Comparison of ENCODE assay signal across 8 cellular contexts in the genomic region with DNA sequence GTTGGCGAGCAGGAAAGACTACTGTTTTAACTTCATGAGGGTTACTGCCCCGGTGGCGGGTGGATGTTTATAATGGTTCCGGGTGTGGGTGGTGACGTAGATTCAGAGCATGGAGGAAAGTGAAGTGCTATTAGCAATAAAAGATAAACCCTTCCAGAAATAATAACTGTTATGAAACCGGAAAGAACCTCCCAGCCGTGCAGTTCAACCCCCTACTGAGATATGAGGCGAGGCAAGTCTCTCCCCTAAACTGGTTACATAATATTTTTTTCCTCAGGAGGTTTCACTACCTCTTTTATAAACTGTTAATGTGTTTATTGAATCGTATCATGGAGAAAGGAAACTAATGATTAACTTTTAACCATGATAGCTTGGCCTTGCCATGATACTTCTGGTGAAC. TPM values are rescaled to one million over a fixed set of nuclear protein-coding genes. Genes with fewer than 3 reads are reported as not detected.
DNase-seq lines count a peak whose midpoint lies in the region; ATAC-seq lines count a peak whose summit lies in the region.

No MANE protein-coding gene starts in this region.

- H3K4me3 Mint-ChIP-seq in activated T-helper 2 cell treated with anti-CD3 and anti-CD28 coated beads, Interferon-gamma antibody, Interleukin-2, Interleukin-4, amounts not matched to agents 10 μg/mL and 5 μg/mL and 100 μg/mL, durations not matched to agents 14 hours and 24 hours and 36 hours (ENCODE audit: low read depth), result no peak overlapping the region

- H3K27ac Mint-ChIP-seq in activated T-helper 2 cell treated with anti-CD3 and anti-CD28 coated beads, Interferon-gamma antibody, Interleukin-2, Interleukin-4, amounts not matched to agents 10 μg/mL and 5 μg/mL and 100 μg/mL, durations not matched to agents 14 hours and 24 hours and 36 hours, result no peak overlapping the region

- in situ Hi-C loops in Caki2 (cut with HindIII; ENCODE audit: low pct_unique_long_range_greater_than_20kb, low sequenced_read_pairs), result no loop called here

- peaks cover 21% of the 10 kb centered on the region for H3K9me3 Mint-ChIP-seq in activated T-helper 2 cell treated with anti-CD3 and anti-CD28 coated beads, Interferon-gamma antibody, Interleukin-2, Interleukin-4, amounts not matched to agents 10 μg/mL and 5 μg/mL and 100 μg/mL, durations not matched to agents 14 hours and 24 hours and 36 hours

- DNase-seq in Caki2 (ENCODE audit: low read depth) (peak; percentile 82), left cardiac atrium (no peak), Kasumi-1 (lab: John Stamatoyannopoulos, UW) (no peak), hippocampal formation (lab: John Stamatoyannopoulos, UW) (no peak), T-helper 9 cell (no peak)
- DNase-seq in activated T-helper 2 cell treated with anti-CD3 and anti-CD28 coated beads, Interferon-gamma antibody, Interleukin-2, Interleukin-4, amounts not matched to agents 10 μg/mL and 5 μg/mL and 100 μg/mL, durations not matched to agents 14 hours and 24 hours and 36 hours (ENCODE audit: low spot score), result no peak

- intact Hi-C loops in left cardiac atrium (cut with DNase I), result no loop called here
- intact Hi-C loops in activated T-helper 2 cell treated with anti-CD3 and anti-CD28 coated beads, Interferon-gamma antibody, Interleukin-2, Interleukin-4, amounts not matched to agents 10 μg/mL and 5 μg/mL and 100 μg/mL, durations not matched to agents 14 hours and 24 hours and 36 hours (cut with micrococcal nuclease), result no loop called here

- no peaks in the 10 kb centered on the region for H3K27me3 Mint-ChIP-seq in activated T-helper 2 cell treated with anti-CD3 and anti-CD28 coated beads, Interferon-gamma antibody, Interleukin-2, Interleukin-4, amounts not matched to agents 10 μg/mL and 5 μg/mL and 100 μg/mL, durations not matched to agents 14 hours and 24 hours and 36 hours (ENCODE audit: low read depth)

- peak; percentile 87 for ATAC-seq in GM21423 (IDR thresholded peaks at IDR 0.05; ENCODE audit: unreplicated experiment)
- ATAC-seq in HG03571 (IDR thresholded peaks at IDR 0.05; ENCODE audit: unreplicated experiment), result peak; percentile 83
- peak; percentile 64 to 72 for ATAC-seq in left cardiac atrium

- H3K4me1 Mint-ChIP-seq in activated T-helper 2 cell treated with anti-CD3 and anti-CD28 coated beads, Interferon-gamma antibody, Interleukin-2, Interleukin-4, amounts not matched to agents 10 μg/mL and 5 μg/mL and 100 μg/mL, durations not matched to agents 14 hours and 24 hours and 36 hours (ENCODE audit: low read depth), result peaks cover 11% of the 10 kb centered on the region

- peaks cover 7% of the 10 kb centered on the region for H3K36me3 Mint-ChIP-seq in activated T-helper 2 cell treated with anti-CD3 and anti-CD28 coated beads, Interferon-gamma antibody, Interleukin-2, Interleukin-4, amounts not matched to agents 10 μg/mL and 5 μg/mL and 100 μg/mL, durations not matched to agents 14 hours and 24 hours and 36 hours (ENCODE audit: low read depth)

RNA-seq across cellular contexts. Expression of gene STIM2, which starts 33.9 kb away (rescaled TPM):
- total RNA-seq in Caki2 (2014; rRNA removed; shearing (Covaris generic); ENCODE audit: low replicate concordance), result 17.7 and 26.7 TPM in 2 replicates
- total RNA-seq in left cardiac atrium, result 10 to 100 TPM; 12.1 to 16.9 TPM
- total RNA-seq in activated T-helper 2 cell treated with anti-CD3 and anti-CD28 coated beads, Interferon-gamma antibody, Interleukin-2, Interleukin-4, amounts not matched to agents 10 μg/mL and 5 μg/mL and 100 μg/mL, durations not matched to agents 14 hours and 24 hours and 36 hours, result 35.5 and 37.1 TPM in 2 replicates
